In genomic region chr1:175720023-175720422, GRCh38 we compare ENCODE assay signal across 39 cellular contexts. TPM values are rescaled to one million over a fixed set of nuclear protein-coding genes. Genes with fewer than 3 reads are reported as not detected.
"Had no signal": no experiment of that assay in that cellular context is flagged by ENCODE, and none has a peak within 500 bp of the region (broad histone marks: within the 10 kb centered on the region; RNA-seq: fewer than 3 reads in every experiment).

No MANE protein-coding gene starts in this region.

- H3K27me3 ChIP-seq: adrenal gland, body of pancreas, cardiac muscle cell, colonic mucosa, foreskin keratinocyte, gastrocnemius medialis had no signal

- H3K27me3 Mint-ChIP-seq: activated CD4-positive, alpha-beta T cell treated with anti-CD3 and anti-CD28 coated beads, Interleukin-2, amount 10 ng/mL, durations not matched to agents 24 days and 14 days; activated naive CD4-positive, alpha-beta T cell treated with anti-CD3 and anti-CD28 coated beads, Interleukin-2, amount 50 U/mL, for 24 hours had no signal

- H3K9me3 ChIP-seq: adrenal gland, body of pancreas, breast epithelium, colonic mucosa, esophagus muscularis mucosa, gastrocnemius medialis, heart left ventricle had no signal

- H3K4me1 Mint-ChIP-seq: activated CD4-positive, alpha-beta T cell treated with anti-CD3 and anti-CD28 coated beads for 36 hours; activated CD4-positive, alpha-beta T cell treated with anti-CD3 and anti-CD28 coated beads, Interleukin-2, amount 10 ng/mL, durations not matched to agents 24 days and 14 days; activated CD8-positive, alpha-beta memory T cell treated with anti-CD3 and anti-CD28 coated beads, Interleukin-2, amount 10 ng/mL, durations not matched to agents 7 days and 5 days; activated naive CD4-positive, alpha-beta T cell treated with anti-CD3 and anti-CD28 coated beads, Interleukin-2, amount 50 U/mL, for 24 hours; activated naive CD8-positive, alpha-beta T cell treated with anti-CD3 and anti-CD28 coated beads for 36 hours; activated naive CD8-positive, alpha-beta T cell treated with anti-CD3 and anti-CD28 coated beads, Interleukin-2, amount 50 U/mL, for 24 hours; T-helper 17 cell had no signal

- H3K9me3 Mint-ChIP-seq: activated CD4-positive, alpha-beta memory T cell treated with anti-CD3 and anti-CD28 coated beads for 36 hours; activated naive CD4-positive, alpha-beta T cell treated with anti-CD3 and anti-CD28 coated beads for 36 hours; activated T-helper 1 cell treated with anti-CD3 and anti-CD28 coated beads, Interleukin-12 subunit alpha, Interleukin-12 subunit beta, Interleukin-2, Interleukin-4 antibody, amounts not matched to agents 30 ng/mL and 10 ng/mL and 1 ng/mL, durations not matched to agents 14 hours and 24 hours and 36 hours; activated T-helper 2 cell treated with anti-CD3 and anti-CD28 coated beads, Interferon-gamma antibody, Interleukin-2, Interleukin-4, amounts not matched to agents 10 μg/mL and 5 μg/mL and 100 μg/mL, durations not matched to agents 14 hours and 24 hours and 36 hours; T-helper 2 cell treated with Interferon-gamma antibody and Interleukin-4, amounts not matched to agents 5 μg/mL and 100 μg/mL, for 36 hours had no signal

- H3K36me3 ChIP-seq: adrenal gland, breast epithelium, cardiac muscle cell, colonic mucosa, esophagus muscularis mucosa, gastrocnemius medialis, heart left ventricle had no signal

- H3K4me3 Mint-ChIP-seq: activated CD4-positive, alpha-beta memory T cell treated with anti-CD3 and anti-CD28 coated beads for 36 hours; activated CD4-positive, alpha-beta T cell treated with anti-CD3 and anti-CD28 coated beads for 36 hours; activated CD4-positive, alpha-beta T cell treated with anti-CD3 and anti-CD28 coated beads, Interleukin-2, amount 10 ng/mL, durations not matched to agents 24 days and 14 days; activated CD8-positive, alpha-beta memory T cell treated with anti-CD3 and anti-CD28 coated beads, Interleukin-2, amount 10 ng/mL, durations not matched to agents 7 days and 5 days; activated CD8-positive, alpha-beta T cell treated with anti-CD3 and anti-CD28 coated beads, Interleukin-2, amount 10 ng/mL, durations not matched to agents 7 days and 5 days; activated naive CD4-positive, alpha-beta T cell treated with anti-CD3 and anti-CD28 coated beads for 36 hours; activated naive CD4-positive, alpha-beta T cell treated with anti-CD3 and anti-CD28 coated beads, Interleukin-2, amount 50 U/mL, for 24 hours; activated naive CD8-positive, alpha-beta T cell treated with anti-CD3 and anti-CD28 coated beads for 36 hours; activated naive CD8-positive, alpha-beta T cell treated with anti-CD3 and anti-CD28 coated beads, Interleukin-2, amount 50 U/mL, for 24 hours; activated T-helper 1 cell treated with anti-CD3 and anti-CD28 coated beads, Interleukin-12 subunit alpha, Interleukin-12 subunit beta, Interleukin-2, Interleukin-4 antibody, amounts not matched to agents 30 ng/mL and 10 ng/mL and 1 ng/mL, durations not matched to agents 14 hours and 24 hours and 36 hours; effector memory CD8-positive, alpha-beta T cell; T-helper 17 cell; T-helper 2 cell treated with Interferon-gamma antibody and Interleukin-4, amounts not matched to agents 5 μg/mL and 100 μg/mL, for 36 hours had no signal

- H3K27ac Mint-ChIP-seq: activated CD4-positive, alpha-beta memory T cell treated with anti-CD3 and anti-CD28 coated beads for 36 hours; activated CD4-positive, alpha-beta T cell treated with anti-CD3 and anti-CD28 coated beads for 36 hours; activated CD4-positive, alpha-beta T cell treated with anti-CD3 and anti-CD28 coated beads, Interleukin-2, amount 10 ng/mL, durations not matched to agents 24 days and 14 days; activated CD8-positive, alpha-beta memory T cell treated with anti-CD3 and anti-CD28 coated beads, Interleukin-2, amount 10 ng/mL, durations not matched to agents 7 days and 5 days; activated CD8-positive, alpha-beta T cell treated with anti-CD3 and anti-CD28 coated beads, Interleukin-2, amount 10 ng/mL, durations not matched to agents 7 days and 5 days; activated naive CD4-positive, alpha-beta T cell treated with anti-CD3 and anti-CD28 coated beads for 36 hours; activated naive CD4-positive, alpha-beta T cell treated with anti-CD3 and anti-CD28 coated beads, Interleukin-2, amount 50 U/mL, for 24 hours; activated naive CD8-positive, alpha-beta T cell treated with anti-CD3 and anti-CD28 coated beads for 36 hours; activated naive CD8-positive, alpha-beta T cell treated with anti-CD3 and anti-CD28 coated beads, Interleukin-2, amount 50 U/mL, for 24 hours; activated T-helper 1 cell treated with anti-CD3 and anti-CD28 coated beads, Interleukin-12 subunit alpha, Interleukin-12 subunit beta, Interleukin-2, Interleukin-4 antibody, amounts not matched to agents 30 ng/mL and 10 ng/mL and 1 ng/mL, durations not matched to agents 14 hours and 24 hours and 36 hours; activated T-helper 2 cell treated with anti-CD3 and anti-CD28 coated beads, Interferon-gamma antibody, Interleukin-2, Interleukin-4, amounts not matched to agents 10 μg/mL and 5 μg/mL and 100 μg/mL, durations not matched to agents 14 hours and 24 hours and 36 hours; effector memory CD8-positive, alpha-beta T cell; T-helper 17 cell; T-helper 2 cell treated with Interferon-gamma antibody and Interleukin-4, amounts not matched to agents 5 μg/mL and 100 μg/mL, for 36 hours had no signal

- H3K4me1 ChIP-seq: adrenal gland, body of pancreas, breast epithelium, colonic mucosa, esophagus muscularis mucosa, foreskin keratinocyte, gastrocnemius medialis, heart left ventricle had no signal

- ATAC-seq: activated CD4-positive, alpha-beta T cell treated with anti-CD3 and anti-CD28 coated beads for 36 hours; activated CD8-positive, alpha-beta memory T cell treated with anti-CD3 and anti-CD28 coated beads, Interleukin-2, amount 10 ng/mL, durations not matched to agents 7 days and 5 days; activated CD8-positive, alpha-beta T cell treated with anti-CD3 and anti-CD28 coated beads, Interleukin-2, amount 10 ng/mL, durations not matched to agents 7 days and 5 days; activated naive CD8-positive, alpha-beta T cell treated with anti-CD3 and anti-CD28 coated beads, Interleukin-2, amount 50 U/mL, for 24 hours; body of pancreas; effector memory CD8-positive, alpha-beta T cell; foreskin keratinocyte; gastrocnemius medialis; heart left ventricle; T-helper 17 cell had no signal

- H3K27ac ChIP-seq: adrenal gland, body of pancreas, breast epithelium, cardiac muscle cell, colonic mucosa, dorsolateral prefrontal cortex, esophagus muscularis mucosa, foreskin keratinocyte, gastrocnemius medialis, heart left ventricle had no signal

- H3K4me3 ChIP-seq: adrenal gland, body of pancreas, breast epithelium, cardiac muscle cell, colonic mucosa, dorsolateral prefrontal cortex, esophagus muscularis mucosa, gastrocnemius medialis, heart left ventricle had no signal

- H3K36me3 Mint-ChIP-seq: activated CD4-positive, alpha-beta memory T cell treated with anti-CD3 and anti-CD28 coated beads for 36 hours; activated CD8-positive, alpha-beta memory T cell treated with anti-CD3 and anti-CD28 coated beads, Interleukin-2, amount 10 ng/mL, durations not matched to agents 7 days and 5 days; activated naive CD8-positive, alpha-beta T cell treated with anti-CD3 and anti-CD28 coated beads for 36 hours had no signal

- DNase-seq: activated CD4-positive, alpha-beta memory T cell treated with anti-CD3 and anti-CD28 coated beads for 36 hours; activated CD4-positive, alpha-beta T cell treated with anti-CD3 and anti-CD28 coated beads for 36 hours; activated CD4-positive, alpha-beta T cell treated with anti-CD3 and anti-CD28 coated beads, Interleukin-2, amount 10 ng/mL, durations not matched to agents 24 days and 14 days; activated CD4-positive, CD25-positive, alpha-beta regulatory T cell; activated CD4-positive, CD25-positive, alpha-beta regulatory T cell treated with anti-CD3 and anti-CD28 coated beads, Interleukin-2, amount 50 U/mL, for 72 hours; activated CD8-positive, alpha-beta memory T cell treated with anti-CD3 and anti-CD28 coated beads, Interleukin-2, amount 10 ng/mL, durations not matched to agents 7 days and 5 days; activated CD8-positive, alpha-beta memory T cell treated with anti-CD3 and anti-CD28 coated beads, Interleukin-2, amount 50 U/mL, for 4 hours; activated CD8-positive, alpha-beta T cell treated with anti-CD3 and anti-CD28 coated beads, Interleukin-2, amount 10 ng/mL, durations not matched to agents 7 days and 5 days; activated effector memory CD4-positive, alpha-beta T cell treated with anti-CD3 and anti-CD28 coated beads, Interleukin-2, amount 50 U/mL, for 16 hours; activated naive CD4-positive, alpha-beta T cell treated with anti-CD3 and anti-CD28 coated beads for 36 hours; activated naive CD8-positive, alpha-beta T cell treated with anti-CD3 and anti-CD28 coated beads for 36 hours; activated naive CD8-positive, alpha-beta T cell treated with anti-CD3 and anti-CD28 coated beads, Interleukin-2, amount 50 U/mL, for 24 hours; activated T-cell treated with anti-CD3 and anti-CD28 coated beads, Interleukin-2, amount 50 U/mL, for 1 hour; activated T-cell treated with anti-CD3 and anti-CD28 coated beads, Interleukin-2, amount 50 U/mL, for 48 hours; adrenal gland; amygdala; aorta; body of pancreas; central memory CD4-positive, alpha-beta T cell; cerebellar nuclear complex; colonic mucosa; dorsolateral prefrontal cortex; effector CD4-positive, alpha-beta T cell; effector memory CD8-positive, alpha-beta T cell; foreskin keratinocyte; gastrocnemius medialis; glutamatergic neuron; heart left ventricle; T-helper 1 cell; T-helper 17 cell; T1000 had no signal

RNA-seq across cellular contexts. Expression of gene TNR, which starts 23.4 kb away (rescaled TPM):
- total RNA-seq: activated CD4-positive, alpha-beta memory T cell treated with anti-CD3 and anti-CD28 coated beads for 36 hours; activated CD8-positive, alpha-beta memory T cell treated with anti-CD3 and anti-CD28 coated beads for 36 hours; activated CD8-positive, alpha-beta memory T cell treated with anti-CD3 and anti-CD28 coated beads, Interleukin-2, amount 10 ng/mL, durations not matched to agents 7 days and 5 days; activated CD8-positive, alpha-beta T cell treated with anti-CD3 and anti-CD28 coated beads, Interleukin-2, amount 10 ng/mL, durations not matched to agents 7 days and 5 days; activated naive CD4-positive, alpha-beta T cell treated with anti-CD3 and anti-CD28 coated beads for 36 hours; activated naive CD8-positive, alpha-beta T cell treated with anti-CD3 and anti-CD28 coated beads for 36 hours; activated T-helper 1 cell treated with anti-CD3 and anti-CD28 coated beads, Interleukin-12 subunit alpha, Interleukin-12 subunit beta, Interleukin-2, Interleukin-4 antibody, amounts not matched to agents 30 ng/mL and 10 ng/mL and 1 ng/mL, durations not matched to agents 14 hours and 24 hours and 36 hours; foreskin keratinocyte; gastrocnemius medialis had no signal
